27 cellular contexts compared by ENCODE assay signal in genomic region chrX:129968968-129969367, GRCh38.
"Had no signal": no experiment of that assay in that cellular context is flagged by ENCODE, and none has a peak within 500 bp of the region (broad histone marks: within the 10 kb centered on the region; RNA-seq: fewer than 3 reads in every experiment).

No MANE protein-coding gene starts in this region.

- H3K4me1 ChIP-seq: stomach, suprapubic skin, testis, thyroid gland, tibial artery, tibial nerve, transverse colon, upper lobe of left lung, upper lobe of right lung, uterus, vagina had no signal

- DNase-seq: stimulated activated CD4-positive, alpha-beta T cell treated with anti-CD3 and anti-CD28 coated beads, Interleukin-2, amount 100 ng/mL, for 48 hours; stimulated activated CD4-positive, alpha-beta T cell treated with anti-CD3 and anti-CD28 coated beads, Interleukin-4, amount 100 ng/mL, for 1 hour; stimulated activated CD4-positive, alpha-beta T cell treated with anti-CD3 and anti-CD28 coated beads, Interleukin-4, amount 100 ng/mL, for 24 hours; stimulated activated CD4-positive, alpha-beta T cell treated with anti-CD3 and anti-CD28 coated beads, Interleukin-4, amount 100 ng/mL, for 4 hours; stimulated activated CD8-positive, alpha-beta memory T cell treated with anti-CD3 and anti-CD28 coated beads, Interleukin-4, amount 100 ng/mL, for 48 hours; stimulated activated naive B cell treated with anti-CD40 and anti-IgM and Interleukin-4, amounts not matched to agents 10 μg/mL and 1 μg/mL and 100 μg/mL, for 72 hours; stimulated activated naive CD4-positive, alpha-beta T cell; stimulated activated naive CD4-positive, alpha-beta T cell treated with Interleukin-2 at 50 U/mL for 16 hours; stimulated activated naive CD8-positive, alpha-beta T cell treated with anti-CD3 and anti-CD28 coated beads, Interleukin-15, amount 100 ng/mL, for 72 hours; stimulated activated naive CD8-positive, alpha-beta T cell treated with anti-CD3 and anti-CD28 coated beads, Interleukin-15, Interleukin-2, amounts not matched to agents 100 U/mL and 50 U/mL, for 24 hours; stomach; substantia nigra; testis; thyroid gland; tibial artery; transverse colon; trophoblast cell; upper lobe of left lung; upper lobe of right lung; uterus had no signal

- H3K9me3 ChIP-seq: suprapubic skin, testis, thoracic aorta, thyroid gland, tibial nerve, transverse colon, upper lobe of left lung, upper lobe of right lung, uterus, vagina had no signal

- H3K4me3 ChIP-seq: stomach, suprapubic skin, testis, thoracic aorta, thyroid gland, tibial artery, tibial nerve, transverse colon, upper lobe of left lung, upper lobe of right lung, uterus, vagina had no signal

- H3K27ac ChIP-seq: stomach, suprapubic skin, testis, thoracic aorta, thyroid gland, tibial artery, tibial nerve, transverse colon, upper lobe of left lung, upper lobe of right lung, uterus, vagina had no signal

- ATAC-seq: stimulated activated effector memory CD8-positive, alpha-beta T cell treated with anti-CD3 and anti-CD28 coated beads, Interleukin-12 subunit alpha, Interleukin-12 subunit beta, amount 100 ng/mL, for 72 hours; stimulated activated memory B cell treated with anti-CD40 and anti-IgM and Interleukin-4, amounts not matched to agents 10 μg/mL and 1 μg/mL and 100 μg/mL, for 72 hours; stimulated activated naive B cell treated with anti-CD40 and anti-IgM and Interleukin-4, amounts not matched to agents 10 μg/mL and 1 μg/mL and 100 μg/mL, for 72 hours; stimulated activated naive CD8-positive, alpha-beta T cell treated with anti-CD3 and anti-CD28 coated beads, Interleukin-15, amount 100 ng/mL, for 72 hours; stimulated activated naive CD8-positive, alpha-beta T cell treated with anti-CD3 and anti-CD28 coated beads, Interleukin-15, Interleukin-2, amounts not matched to agents 100 U/mL and 50 U/mL, for 24 hours; upper lobe of right lung had no signal

- H3K27me3 ChIP-seq: stomach, suprapubic skin, testis, thyroid gland, tibial artery, tibial nerve, transverse colon, upper lobe of left lung, upper lobe of right lung, uterus, vagina had no signal

- FAIRE-seq: urothelium cell line had no signal

- H3K36me3 ChIP-seq: stomach, suprapubic skin, thoracic aorta, thyroid gland, tibial artery, tibial nerve, transverse colon, upper lobe of left lung, upper lobe of right lung, uterus, vagina had no signal
